10 cellular contexts compared by ENCODE assay signal in genomic region chr1:182601926-182602325, GRCh38. TPM values are rescaled to one million over a fixed set of nuclear protein-coding genes. Genes with fewer than 3 reads are reported as not detected.
DNase-seq lines count a peak whose midpoint lies in the region; ATAC-seq and TF ChIP-seq lines count a peak whose summit lies in the region.
"Had no signal": no experiment of that assay in that cellular context is flagged by ENCODE, and none has a peak within 500 bp of the region (broad histone marks: within the 10 kb centered on the region; RNA-seq: fewer than 3 reads in every experiment).

No MANE protein-coding gene starts in this region.

- peaks cover 17% of the 10 kb centered on the region for H3K4me1 Mint-ChIP-seq in CD8-positive, alpha-beta T cell (ENCODE audit: low read depth)

- intact Hi-C loops in right lobe of liver (cut with DNase I), result no loop called here
- intact Hi-C loops in OCI-LY7 (cut with micrococcal nuclease; ENCODE audit: unreplicated experiment), result loop anchor here (1.0 to 10.0 kb wide), 2 partner anchors 180 to 313 kb away; no protein-coding TSS in a partner anchor
- intact Hi-C loops in upper lobe of right lung (cut with DNase I), result loop anchor here (2.0 kb wide), 1 partner anchor 181 kb away; no protein-coding TSS in a partner anchor
- intact Hi-C loops in CD8-positive, alpha-beta T cell (cut with DNase I, micrococcal nuclease), result loop anchor here (1.0 to 5.0 kb wide), 4 partner anchors 60 to 515 kb away; partner anchors contain the start of gene DHX9 (in 1 of the 2)

- CTCF ChIA-PET in OCI-LY7 (lab: Charles Lee; ENCODE audit: unreplicated experiment), result interaction anchor here (1.7 to 12.7 kb wide), 2 partner anchors 75 to 183 kb away, joined by 5 to 189 read pairs; no protein-coding TSS in a partner anchor
- CTCF ChIA-PET in CD8-positive, alpha-beta T cell (lab: Charles Lee), result interaction anchor here (1.1 to 25.8 kb wide), 9 partner anchors 12 to 251 kb away, joined by 3 to 581 read pairs (median 4); partner anchors contain the start of genes NPL and RNASEL

- no peak overlapping the region for H3K27ac Mint-ChIP-seq in CD8-positive, alpha-beta T cell

- H3K9ac ChIP-seq in liver (ENCODE audit: low read depth in 1 of 2, low read length in 2 of 2), result peak overlapping the region in 1 of 2 donors; percentile 14

- no peaks in the 10 kb centered on the region for H3K36me3 Mint-ChIP-seq in CD8-positive, alpha-beta T cell

- H3K4me3 Mint-ChIP-seq in CD8-positive, alpha-beta T cell, result no peak overlapping the region

- no peak overlapping the region for H2AFZ ChIP-seq in OCI-LY7 (ENCODE audit: low read length)

- TF ChIP-seq CTCF in liver (IDR thresholded peaks at IDR 0.05; ENCODE audit: low read depth, low read length, missing input control) (no peak), right lobe of liver (IDR thresholded peaks at IDR 0.05) (no peak), OCI-LY7 (conservative IDR thresholded peaks at IDR 0.05; ENCODE audit: low read length) (no peak), upper lobe of right lung (IDR thresholded peaks at IDR 0.05) (no peak)
- no peak for TF ChIP-seq CTCF in CD8-positive, alpha-beta T cell (IDR thresholded peaks at IDR 0.05)

- TF ChIP-seq POLR2A in right lobe of liver (IDR thresholded peaks at IDR 0.05), result no peak

- H3K79me2 ChIP-seq in OCI-LY7 (ENCODE audit: insufficient read depth, low read depth, low read length), result peaks cover 42% of the 10 kb centered on the region

- H3K4me3 ChIP-seq in liver (ENCODE audit: low read depth in 1 of 3, low read length in 3 of 3), result no peak overlapping the region
- H3K4me3 ChIP-seq in right lobe of liver, result peak overlapping the region in 1 of 3 donors; percentile 7
- H3K4me3 ChIP-seq in OCI-LY7 (ENCODE audit: low read depth, low read length, poor library complexity, severe bottlenecking), result peak overlapping the region; percentile 80
- H3K4me3 ChIP-seq in iPS-18c (ENCODE audit: insufficient read depth, low read depth, low read length), result 0 out of 2 replicates have a peak overlapping the region, but pooled peaks have one; percentile 5
- H3K4me3 ChIP-seq in upper lobe of right lung, result peak overlapping the region; percentile 66
- no peak overlapping the region for H3K4me3 ChIP-seq in CD8-positive, alpha-beta T cell (ENCODE audit: low read depth, low read length)
- H3K4me3 ChIP-seq: uterus had no signal

- BruUV-seq in OCI-LY7 (replicated peaks; lab: Mats Ljungman, UMichigan), result no TSS peak

- TF ChIP-seq RAD21 in liver (IDR thresholded peaks at IDR 0.05), result no peak

- no peaks in the 10 kb centered on the region for H3K9me3 Mint-ChIP-seq in CD8-positive, alpha-beta T cell

- peaks cover 8% of the 10 kb centered on the region for H3K27me3 Mint-ChIP-seq in CD8-positive, alpha-beta T cell (ENCODE audit: low read depth)

- H3K9me3 ChIP-seq in liver (ENCODE audit: control insufficient read depth in 4 of 4, low read length in 3 of 4), result no peaks in the 10 kb centered on the region
- H3K9me3 ChIP-seq in right lobe of liver, result no peaks in the 10 kb centered on the region
- no peaks in the 10 kb centered on the region for H3K9me3 ChIP-seq in OCI-LY7 (ENCODE audit: low read length)
- H3K9me3 ChIP-seq in iPS-18c (ENCODE audit: control insufficient read depth, insufficient read depth, low read length), result no peaks in the 10 kb centered on the region
- H3K9me3 ChIP-seq in upper lobe of right lung, result no peaks in the 10 kb centered on the region
- H3K9me3 ChIP-seq in CD8-positive, alpha-beta T cell (ENCODE audit: low read length), result no peaks in the 10 kb centered on the region
- H3K9me3 ChIP-seq: pancreas, uterus had no signal

- H3K27ac ChIP-seq in liver (ENCODE audit: low read depth in 1 of 2, low read length in 2 of 2), result peak overlapping the region; percentile 14 to 20
- no peak overlapping the region for H3K27ac ChIP-seq in right lobe of liver
- peak overlapping the region; percentile 47 for H3K27ac ChIP-seq in OCI-LY7 (ENCODE audit: low read depth, low read length, poor library complexity, severe bottlenecking)
- peak overlapping the region; percentile 85 for H3K27ac ChIP-seq in upper lobe of right lung
- no peak overlapping the region for H3K27ac ChIP-seq in CD8-positive, alpha-beta T cell (ENCODE audit: low read depth, low read length)

- H3K9me2 ChIP-seq in OCI-LY7 (ENCODE audit: insufficient read depth, low read length), result no peaks in the 10 kb centered on the region

- H3K4me2 ChIP-seq in OCI-LY7 (ENCODE audit: low read length), result peak overlapping the region; percentile 84

- ATAC-seq in right lobe of liver (no peak), upper lobe of right lung (no peak), GM21576 (IDR thresholded peaks at IDR 0.05; ENCODE audit: unreplicated experiment) (no peak)
- ATAC-seq in CD8-positive, alpha-beta T cell, result no peak

- 85% methylated on average over 4 of the region's 4 CpGs for WGBS in liver
- 13% methylated on average over 3 of the region's 4 CpGs for WGBS in right lobe of liver (ENCODE audit: insufficient coverage, low coverage, low lambda C conversion rate, missing lambda C conversion rate)

- H3K4me1 ChIP-seq in liver (ENCODE audit: control insufficient read depth in 4 of 4, insufficient read depth in 4 of 4, low read length in 3 of 4) (peaks cover 9 to 32% (median 15%) of the 10 kb centered on the region in 4 donors), right lobe of liver (peaks cover 0 to 9% (median 4%) of the 10 kb centered on the region in 4 donors), OCI-LY7 (ENCODE audit: insufficient read depth, low read length, poor library complexity, severe bottlenecking) (peaks cover 57% of the 10 kb centered on the region), upper lobe of right lung (peaks cover 35% of the 10 kb centered on the region)
- H3K4me1 ChIP-seq in CD8-positive, alpha-beta T cell (ENCODE audit: insufficient read depth, low read length), result peaks cover 16% of the 10 kb centered on the region

- POLR2A ChIA-PET in OCI-LY7 (lab: Charles Lee), result interaction anchor here (0.7 to 1.9 kb wide), 4 partner anchors 9 to 183 kb away, joined by 3 to 14 read pairs (median 4); no protein-coding TSS in a partner anchor
- POLR2A ChIA-PET in CD8-positive, alpha-beta T cell (lab: Charles Lee), result interaction anchor here (0.5 to 1.6 kb wide), 4 partner anchors 13 to 349 kb away, joined by 3 to 5 read pairs (median 4); no protein-coding TSS in a partner anchor

- no peaks in the 10 kb centered on the region for H3K27me3 ChIP-seq in liver (ENCODE audit: control insufficient read depth in 4 of 4, insufficient read depth in 4 of 4, low read length in 3 of 4)
- no peaks in the 10 kb centered on the region for H3K27me3 ChIP-seq in right lobe of liver
- no peaks in the 10 kb centered on the region for H3K27me3 ChIP-seq in upper lobe of right lung
- no peaks in the 10 kb centered on the region for H3K27me3 ChIP-seq in CD8-positive, alpha-beta T cell (ENCODE audit: insufficient read depth, low read length)
- H3K27me3 ChIP-seq: pancreas, uterus had no signal

- H3K36me3 ChIP-seq in liver (ENCODE audit: control insufficient read depth in 4 of 4, insufficient read depth in 3 of 4, low read depth in 1 of 4, low read length in 3 of 4) (peaks cover 0 to 2% (median 0%) of the 10 kb centered on the region in 4 donors), right lobe of liver (no peaks in the 10 kb centered on the region), OCI-LY7 (ENCODE audit: insufficient read depth, low read length) (peaks cover 53% of the 10 kb centered on the region), upper lobe of right lung (peaks cover 19% of the 10 kb centered on the region)
- no peaks in the 10 kb centered on the region for H3K36me3 ChIP-seq in CD8-positive, alpha-beta T cell (ENCODE audit: insufficient read depth, low read length)
- H3K36me3 ChIP-seq: pancreas, uterus had no signal

- DNase-seq in right lobe of liver (no peak), OCI-LY7 (ENCODE audit: low spot score) (peak; percentile 31), upper lobe of right lung (no peak), HUDEP-2 (lab: John Stamatoyannopoulos, UW; ENCODE audit: unreplicated experiment in 76 of 76) (no peak)
- DNase-seq in CD8-positive, alpha-beta T cell, result no peak

- H4K20me1 ChIP-seq in OCI-LY7 (ENCODE audit: insufficient read depth, low read length), result peaks cover 24% of the 10 kb centered on the region; the same call in 1 of the 2 replicates

TF ChIP-seq in liver, 16 proteins besides CTCF, POLR2A, EP300 and RAD21 (continues in another document):
- TF ChIP-seq FOXA2 (IDR thresholded peaks at IDR 0.05) (no peak), EGR1 (IDR thresholded peaks at IDR 0.05; ENCODE audit: low read depth in 2 of 2) (no peak), MAX (IDR thresholded peaks at IDR 0.05) (no peak), SP1 (IDR thresholded peaks at IDR 0.05) (no peak)

RNA-seq across cellular contexts. Expression of gene RGS16, which starts 2.3 kb away (rescaled TPM):
- total RNA-seq in liver, result 1 to 10 TPM in 1 of 2 donors, under 1 TPM in 1; 0.59 to 2.7 TPM
- 1 to 10 TPM in 1 of 2 donors, under 1 TPM in 1; 0.54 to 1.1 TPM for polyA plus RNA-seq in liver
- total RNA-seq in right lobe of liver, result 1 to 10 TPM in 3 of 6 experiments, under 1 TPM in 3; 0.15 to 3.4 (median 0.99) TPM
- 17.9 and 20.1 TPM in 2 replicates for total RNA-seq in OCI-LY7 (2014; rRNA removed; shearing (Covaris generic))
- 22.5 and 29.5 TPM in 2 replicates for total RNA-seq in OCI-LY7 (2022)
- total RNA-seq in upper lobe of right lung, result 12.0 TPM
- 10 to 100 TPM; 11.6 to 12.0 TPM for total RNA-seq in CD8-positive, alpha-beta T cell

RNA-seq across cellular contexts. Expression of gene RNASEL, which starts 12.9 kb away (rescaled TPM):
- total RNA-seq in liver, result 1 to 10 TPM; 3.3 to 3.9 TPM
- 1 to 10 TPM; 1.3 to 1.4 TPM for polyA plus RNA-seq in liver
- 1 to 10 TPM; 1.8 to 3.3 (median 2.1) TPM for total RNA-seq in right lobe of liver
- total RNA-seq in OCI-LY7 (2014; rRNA removed; shearing (Covaris generic)), result 1.3 and 2.2 TPM in 2 replicates
- total RNA-seq in OCI-LY7 (2022), result 3.0 and 4.0 TPM in 2 replicates
- total RNA-seq in upper lobe of right lung, result 12.8 TPM
- total RNA-seq in CD8-positive, alpha-beta T cell, result 1 to 10 TPM; 1.5 to 1.7 TPM

Comparison
In these comparisons a context has a peak if more than half of its experiments do, and no peak if none do; other contexts are left out.
1. H3K27ac ChIP-seq: peak in liver (2 of 2), OCI-LY7 (single experiment) and upper lobe of right lung (single experiment); none in right lobe of liver (0 of 3) and CD8-positive, alpha-beta T cell (single experiment).
2. H3K4me3 ChIP-seq: peak in OCI-LY7 (single experiment), iPS-18c (single experiment) and upper lobe of right lung (single experiment); none in liver (0 of 3) and CD8-positive, alpha-beta T cell (single experiment).
3. intact Hi-C loops: an anchor here in OCI-LY7 (1.0 to 10.0 kb wide), upper lobe of right lung (2.0 kb wide) and CD8-positive, alpha-beta T cell (1.0 to 5.0 kb wide); none called in right lobe of liver.